Comparison of ENCODE assay signal across 8 cellular contexts in genomic region chr7:134755422-134756022, GRCh38. TPM values are rescaled to one million over a fixed set of nuclear protein-coding genes. Genes with fewer than 3 reads are reported as not detected.
A peak's percentile ranks its signal among the peaks of the same experiment; 100 is the strongest.
DNase-seq lines count a peak whose midpoint lies in the region; ATAC-seq, FAIRE-seq and TF ChIP-seq lines count a peak whose summit lies in the region.

No MANE protein-coding gene starts in this region.

- H3K9ac ChIP-seq in H1 (replicated peaks in 1 of 4; ENCODE audit: extremely low read depth in 1 of 4, low read depth in 3 of 4, low read length in 3 of 4): no peak overlapping the region

- H2BK5ac ChIP-seq in H1 (ENCODE audit: low read depth, low read length): no peak overlapping the region

- H4K20me1 ChIP-seq in H1 (replicated peaks in 1 of 2; ENCODE audit: control insufficient read depth in 1 of 2, insufficient read depth in 2 of 2, low read length in 2 of 2): no peaks in the 10 kb centered on the region

- H3K4ac ChIP-seq in H1 (replicated peaks; ENCODE audit: insufficient read length, low read depth, low read length): no peak overlapping the region

- 89% methylated on average over 1 of the region's 1 CpG; no CpG with 5 or more reads in 1 of the 2 experiments for WGBS in H1 (ENCODE audit: extremely low coverage in 1 of 2, insufficient coverage in 1 of 2, insufficient read length in 1 of 2, insufficient replicate concordance in 2 of 2, low coverage in 1 of 2, low lambda C conversion rate in 2 of 2, missing lambda C conversion rate in 1 of 2), 2 experiments
- 14 to 36% (median 33%) methylated on average over 1 of the region's 1 CpG for WGBS in small intestine, 3 donors

- no peak overlapping the region for H3K14ac ChIP-seq in H1 (ENCODE audit: insufficient read length)

- H4K91ac ChIP-seq in H1 (replicated peaks; ENCODE audit: insufficient read length, low read length): no peak overlapping the region

- no peak overlapping the region for H4K8ac ChIP-seq in H1 (ENCODE audit: extremely low read depth, insufficient read depth, low read length)

- POLR2A ChIA-PET in H1 (lab: Charles Lee; ENCODE audit: partially characterized antibody): no interaction called here

- peaks cover 9% of the 10 kb centered on the region for H3K4me1 ChIP-seq in RWPE2 (ENCODE audit: insufficient read depth, poor library complexity, severe bottlenecking)
- H3K4me1 ChIP-seq in H1 (replicated peaks in 1 of 4; ENCODE audit: control insufficient read depth in 3 of 4, insufficient read depth in 4 of 4, low read length in 3 of 4): no peaks in the 10 kb centered on the region
- H3K4me1 ChIP-seq in small intestine (ENCODE audit: control insufficient read depth in 2 of 2, insufficient read depth in 1 of 2, low read depth in 1 of 2, low read length in 1 of 2): no peaks in the 10 kb centered on the region

- no peak overlapping the region for H3K23ac ChIP-seq in H1 (ENCODE audit: insufficient read length)

- no peak overlapping the region for H3K18ac ChIP-seq in H1 (ENCODE audit: extremely low read depth, low read length)

- TF ChIP-seq POLR2A in H1 (IDR thresholded peaks at IDR 0.05; ENCODE audit: control extremely low read depth in 1 of 2, low read depth in 2 of 2, low read length in 2 of 2): no peak

- CTCF ChIA-PET in H1 (lab: Charles Lee; ENCODE audit: partially characterized antibody): interaction anchor here (1.1 to 15.4 kb wide), 7 partner anchors 9 to 122 kb away, joined by 3 to 249 read pairs (median 5); no protein-coding TSS in a partner anchor

- ATAC-seq in RWPE2 (ENCODE audit: low read depth) (no peak), GM19035 (IDR thresholded peaks at IDR 0.05; ENCODE audit: unreplicated experiment) (no peak)

- H3K4me3 ChIP-seq in RWPE2 (ENCODE audit: severe bottlenecking) (no peak overlapping the region), H1 (ENCODE audit: extremely low read depth in 1 of 4, insufficient read depth in 2 of 4, low read depth in 3 of 4, low read length in 4 of 4) (no peak overlapping the region), small intestine (ENCODE audit: low read depth in 1 of 2, low read length in 2 of 2) (no peak overlapping the region)

- no peaks in the 10 kb centered on the region for H3K23me2 ChIP-seq in H1 (ENCODE audit: low read depth, low read length)

- no peak overlapping the region for H4K5ac ChIP-seq in H1 (ENCODE audit: insufficient read length, low read depth, low read length)

- H2BK20ac ChIP-seq in H1 (ENCODE audit: low read length): no peak overlapping the region

- no peak overlapping the region for H2AFZ ChIP-seq in H1 (ENCODE audit: low read length)

- H2AK5ac ChIP-seq in H1 (ENCODE audit: low read depth, low read length): no peak overlapping the region

- no peaks in the 10 kb centered on the region for H3K79me2 ChIP-seq in H1 (ENCODE audit: control insufficient read depth in 1 of 2, insufficient read depth in 2 of 2, low read length in 2 of 2)

- H3K4me2 ChIP-seq in H1 (ENCODE audit: insufficient read depth in 1 of 2, low read depth in 2 of 2, low read length in 2 of 2): no peak overlapping the region

- H3K27me3 ChIP-seq in RWPE2 (ENCODE audit: insufficient read depth, poor library complexity, severe bottlenecking): no peaks in the 10 kb centered on the region
- no peaks in the 10 kb centered on the region for H3K27me3 ChIP-seq in H1 (replicated peaks in 1 of 4; ENCODE audit: control insufficient read depth in 3 of 4, extremely low read depth in 1 of 4, insufficient read depth in 3 of 4, low read length in 3 of 4)
- H3K27me3 ChIP-seq in small intestine (ENCODE audit: control insufficient read depth in 2 of 2, insufficient read depth in 2 of 2, low read length in 2 of 2): no peaks in the 10 kb centered on the region

- TF ChIP-seq RAD21 in H1 (IDR thresholded peaks at IDR 0.05 in 1 of 2, conservative IDR thresholded peaks at IDR 0.05 in 1 of 2; ENCODE audit: low read depth in 2 of 2, low read length in 2 of 2): peak; percentile 32 to 33

- H2BK15ac ChIP-seq in H1 (ENCODE audit: low read length): no peak overlapping the region

- DNase-seq in ELR (ENCODE audit: low read depth) (peak; percentile 61), RWPE2 (ENCODE audit: low spot score) (no peak), H1 (ENCODE audit: low read depth in 1 of 2, low spot score in 2 of 2) (no peak), islet precursor cell (no peak), NCI-H187 treated with DMSO at 0.1 percent for 48 hours (lab: John Stamatoyannopoulos, UW) (no peak), small intestine (no peak)
- peak; percentile 6 to 44 for DNase-seq in stimulated activated CD4-positive, alpha-beta T cell treated with anti-CD3 and anti-CD28 coated beads, Interleukin-12 subunit alpha, Interleukin-12 subunit beta, amount 100 ng/mL, for 24 hours (ENCODE audit: low read depth in 2 of 2)

- no peak overlapping the region for H3K27ac ChIP-seq in RWPE2 (ENCODE audit: poor library complexity, severe bottlenecking)
- no peak overlapping the region for H3K27ac ChIP-seq in H1 (ENCODE audit: low read depth, low read length)
- no peak overlapping the region for H3K27ac ChIP-seq in small intestine (ENCODE audit: low read depth in 1 of 2, low read length in 1 of 2)

- H3K9me3 ChIP-seq in RWPE2 (ENCODE audit: severe bottlenecking) (no peaks in the 10 kb centered on the region), H1 (ENCODE audit: insufficient read depth in 2 of 2, low read depth in 1 of 2, low read length in 1 of 2) (no peaks in the 10 kb centered on the region), small intestine (ENCODE audit: control insufficient read depth, low read depth) (no peaks in the 10 kb centered on the region)

- TF ChIP-seq CTCF in RWPE2 (IDR thresholded peaks at IDR 0.05; ENCODE audit: poor library complexity, severe bottlenecking) (peak; percentile 63), H1 (IDR thresholded peaks at IDR 0.05; ENCODE audit: control extremely low read depth in 1 of 3, insufficient read depth in 1 of 3, low read depth in 1 of 3, low read length in 3 of 3) (peak; percentile 18 to 48 (median 26); a peak in 3 of 4 replicates)

- no peak overlapping the region for H3K56ac ChIP-seq in H1 (replicated peaks; ENCODE audit: insufficient read length, low read depth, low read length)

- H3K79me1 ChIP-seq in H1 (ENCODE audit: low read depth, low read length): no peaks in the 10 kb centered on the region

- no peak overlapping the region for H2BK120ac ChIP-seq in H1 (replicated peaks; ENCODE audit: low read depth, low read length)

- no peak overlapping the region for H2BK12ac ChIP-seq in H1 (ENCODE audit: low read depth, low read length)

- FAIRE-seq in H1 (lab: Jason Lieb, UNC) (no peak), small intestine (lab: Jason Lieb, UNC) (no peak)

- no peak for TF ChIP-seq EP300 in H1 (IDR thresholded peaks at IDR 0.05; ENCODE audit: borderline replicate concordance in 1 of 2, low read depth in 2 of 2, low read length in 2 of 2)

- no peaks in the 10 kb centered on the region for H3K36me3 ChIP-seq in RWPE2 (ENCODE audit: low read depth)
- H3K36me3 ChIP-seq in H1 (ENCODE audit: control insufficient read depth in 2 of 4, insufficient read depth in 4 of 4, low read length in 3 of 4): no peaks in the 10 kb centered on the region
- no peaks in the 10 kb centered on the region for H3K36me3 ChIP-seq in small intestine (ENCODE audit: control insufficient read depth in 2 of 2, insufficient read depth in 2 of 2, low read length in 2 of 2)

TF ChIP-seq in H1, 55 proteins besides CTCF, POLR2A, EP300 and RAD21:
- TF ChIP-seq EGR1 (IDR thresholded peaks at IDR 0.05; ENCODE audit: borderline replicate concordance, low read depth, low read length) (no peak), YY1 (IDR thresholded peaks at IDR 0.05; ENCODE audit: low read depth, low read length) (no peak), CHD1 (IDR thresholded peaks at IDR 0.05; ENCODE audit: low read depth, low read length) (no peak), ZNF274 (IDR thresholded peaks at IDR 0.05; ENCODE audit: borderline replicate concordance, extremely low read depth, low read length) (no peak), EZH2 (IDR thresholded peaks at IDR 0.05; ENCODE audit: low read depth, low read length, severe bottlenecking) (no peak), POU5F1 (IDR thresholded peaks at IDR 0.05; ENCODE audit: low read depth, low read length) (no peak), SIN3A (conservative IDR thresholded peaks at IDR 0.05 in 1 of 2, IDR thresholded peaks at IDR 0.05 in 1 of 2; ENCODE audit: low read depth in 1 of 2, low read length in 2 of 2) (no peak), E2F6 (IDR thresholded peaks at IDR 0.05) (no peak), RXRA (IDR thresholded peaks at IDR 0.05; ENCODE audit: insufficient read depth, low read depth, low read length) (no peak), TEAD4 (IDR thresholded peaks at IDR 0.05; ENCODE audit: low read depth, low read length) (no peak), RNF2 (IDR thresholded peaks at IDR 0.05; ENCODE audit: borderline replicate concordance, low read depth, low read length, missing control alignments, poor library complexity, severe bottlenecking) (no peak), SIX5 (IDR thresholded peaks at IDR 0.05; ENCODE audit: low read depth, low read length) (no peak), GTF2F1 (IDR thresholded peaks at IDR 0.05; ENCODE audit: borderline replicate concordance, low read depth, low read length) (no peak), TBP (IDR thresholded peaks at IDR 0.05; ENCODE audit: low read depth, low read length) (no peak), HDAC6 (IDR thresholded peaks at IDR 0.05; ENCODE audit: low read depth, low read length) (no peak), SAP30 (IDR thresholded peaks at IDR 0.05; ENCODE audit: insufficient read depth, insufficient replicate concordance, low read length) (no peak)

RNA-seq across cellular contexts. Expression of gene CALD1, which starts 23.9 kb away (rescaled TPM):
- total RNA-seq in H1 (2021; fragmentation: NEBNext Ultra II Directional; extraction: Animal tissue kit (Norgen Biotek cat#: 25700)): 170 and 177 TPM in 2 replicates
- 29.6 and 34.3 TPM in 2 replicates for polyA plus RNA-seq in H1 (2011; rRNA removed)
- 46.3 TPM for polyA plus RNA-seq in H1 (2011; cell fraction: cytosol; rRNA removed)
- 109 TPM for polyA plus RNA-seq in H1 (2011; cell fraction: nucleus; rRNA removed)
- 68.9 to 121 TPM (median 91.3 TPM) in 4 replicates for polyA plus RNA-seq in H1 (2012, experiment 1 of 2)
- 6.4 TPM for polyA plus RNA-seq in H1 (2012, experiment 2 of 2)
- 189 TPM for polyA plus RNA-seq in H1 (2013, experiment 1 of 2)
- polyA plus RNA-seq in H1 (2013, experiment 2 of 2): 188 TPM
- polyA minus RNA-seq in H1 (2011; rRNA and poly(A)+ RNA removed): 64.0 and 73.0 TPM in 2 replicates
- polyA minus RNA-seq in H1 (2011; cell fraction: cytosol; rRNA and poly(A)+ RNA removed): 55.4 TPM
- polyA minus RNA-seq in H1 (2011; cell fraction: nucleus; rRNA and poly(A)+ RNA removed): 97.8 TPM
- 10 to 100 TPM in 2 of 3 donors, 1 to 10 TPM in 1; 3.4 to 62.8 (median 27.8) TPM for polyA plus RNA-seq in small intestine

Comparison
In these comparisons a context has a peak if more than half of its experiments do, and no peak if none do; other contexts are left out.
1. DNase-seq: peak in ELR (single experiment) and stimulated activated CD4-positive, alpha-beta T cell treated with anti-CD3 and anti-CD28 coated beads, Interleukin-12 subunit alpha, Interleukin-12 subunit beta, amount 100 ng/mL, for 24 hours (2 of 2); none in RWPE2 (single experiment), H1 (0 of 2), islet precursor cell (single experiment), NCI-H187 treated with DMSO at 0.1 percent for 48 hours (single experiment) and small intestine (single experiment).